ENCODE assay signal across 7 cellular contexts in genomic region chr6:132706756-132707155, GRCh38. TPM values are rescaled to one million over a fixed set of nuclear protein-coding genes. Genes with fewer than 3 reads are reported as not detected.
"Had no signal": no experiment of that assay in that cellular context is flagged by ENCODE, and none has a peak within 500 bp of the region (broad histone marks: within the 10 kb centered on the region; RNA-seq: fewer than 3 reads in every experiment).

No MANE protein-coding gene starts in this region.

RNA-seq across cellular contexts. Expression of gene VNN1, which starts 7.1 kb away (rescaled TPM):
- total RNA-seq: GM23338, H1, H4, H7, H9 had no signal
- polyA plus RNA-seq: GM23338, H1 had no signal

RNA-seq across cellular contexts. Expression of gene TAAR1, which starts 47.8 kb away (rescaled TPM):
- total RNA-seq: GM23248, GM23338, H1, H4, H7, H9, HFFc6 had no signal
- polyA plus RNA-seq: GM23248, GM23338, H1 had no signal

RNA-seq across cellular contexts. Expression of gene VNN2, which starts 50.9 kb away (rescaled TPM):
- total RNA-seq: GM23248, GM23338, H1, H7, H9, HFFc6 had no signal
- polyA plus RNA-seq: GM23338, H1 had no signal
